ENCODE assay signal across 1 cellular context in genomic region chr6:43724914-43725642, GRCh38.
A peak's percentile ranks its signal among the peaks of the same experiment; 100 is the strongest.
TF ChIP-seq lines count a peak whose summit lies in the region.

No MANE protein-coding gene starts in this region.

TF ChIP-seq in HepG2, 621 proteins besides CTCF, POLR2A, EP300 and RAD21 (continued from another document and continues in another):
- peak; percentile 88 for TF ChIP-seq ZNF281 (CRISPR knock-in tag; IDR thresholded peaks at IDR 0.05; ENCODE audit: borderline replicate concordance)
- no peak for TF ChIP-seq JDP2 (CRISPR knock-in tag; IDR thresholded peaks at IDR 0.05; ENCODE audit: borderline replicate concordance)
- no peak for TF ChIP-seq ZBTB3 (CRISPR knock-in tag; IDR thresholded peaks at IDR 0.05; ENCODE audit: borderline replicate concordance, low read depth)
- no peak for TF ChIP-seq ARID3A (IDR thresholded peaks at IDR 0.05; ENCODE audit: low read depth, low read length)
- TF ChIP-seq ZNF143 (CRISPR knock-in tag; IDR thresholded peaks at IDR 0.05) = no peak
- no peak for TF ChIP-seq ZNF432 (CRISPR knock-in tag; IDR thresholded peaks at IDR 0.05; ENCODE audit: borderline replicate concordance)
- no peak for TF ChIP-seq ZNF777 (CRISPR knock-in tag; IDR thresholded peaks at IDR 0.05)
- no peak for TF ChIP-seq RORA (CRISPR knock-in tag; IDR thresholded peaks at IDR 0.05)
- peak; percentile 64; the same call in 1 of the 2 replicates for TF ChIP-seq TFDP1 (CRISPR knock-in tag; IDR thresholded peaks at IDR 0.05; ENCODE audit: borderline replicate concordance)
- no peak; the same call in 1 of the 2 replicates for TF ChIP-seq BRD4 (CRISPR knock-in tag; IDR thresholded peaks at IDR 0.05)
- no peak for TF ChIP-seq ZNF562 (CRISPR knock-in tag; IDR thresholded peaks at IDR 0.05; ENCODE audit: borderline replicate concordance)
- peak; percentile 70; the same call in 1 of the 2 replicates for TF ChIP-seq HOXD1 (CRISPR knock-in tag; IDR thresholded peaks at IDR 0.05)
- TF ChIP-seq TOE1 (CRISPR knock-in tag; IDR thresholded peaks at IDR 0.05) = no peak; the same call in 1 of the 2 replicates
- no peak for TF ChIP-seq JARID2 (CRISPR knock-in tag; IDR thresholded peaks at IDR 0.05; ENCODE audit: insufficient replicate concordance)
- TF ChIP-seq ZBTB40 (IDR thresholded peaks at IDR 0.05) = no peak
- TF ChIP-seq ZBTB40 (CRISPR knock-in tag; IDR thresholded peaks at IDR 0.05) = no peak
- TF ChIP-seq ZMAT3 (CRISPR knock-in tag; conservative IDR thresholded peaks at IDR 0.05) = no peak; the same call in 1 of the 2 replicates
- no peak for TF ChIP-seq FOXP1 (IDR thresholded peaks at IDR 0.05)
- peak; percentile 62 for TF ChIP-seq FOXP1 (CRISPR knock-in tag; IDR thresholded peaks at IDR 0.05)
- no peak for TF ChIP-seq ATRX (CRISPR knock-in tag; IDR thresholded peaks at IDR 0.05; ENCODE audit: borderline replicate concordance)
- TF ChIP-seq PHF21A (CRISPR knock-in tag; IDR thresholded peaks at IDR 0.05) = no peak
- no peak for TF ChIP-seq ISX (CRISPR knock-in tag; conservative IDR thresholded peaks at IDR 0.05)
- no peak for TF ChIP-seq ZNF382 (CRISPR knock-in tag; IDR thresholded peaks at IDR 0.05; ENCODE audit: borderline replicate concordance)
- TF ChIP-seq TERF1 (CRISPR knock-in tag; IDR thresholded peaks at IDR 0.05) = no peak
- no peak for TF ChIP-seq ZNF260 (CRISPR knock-in tag; IDR thresholded peaks at IDR 0.05; ENCODE audit: borderline replicate concordance, low read depth)
- TF ChIP-seq ZNF740 (CRISPR knock-in tag; IDR thresholded peaks at IDR 0.05) = no peak
- 0 out of 2 replicates have a peak, but pooled peaks have one; percentile 44 for TF ChIP-seq ZNF275 (CRISPR knock-in tag; IDR thresholded peaks at IDR 0.05; ENCODE audit: borderline replicate concordance)
- no peak for TF ChIP-seq ATF7-NPFF (CRISPR knock-in tag; IDR thresholded peaks at IDR 0.05; ENCODE audit: low read depth)
- TF ChIP-seq ZNF160 (CRISPR knock-in tag; IDR thresholded peaks at IDR 0.05) = no peak
- no peak for TF ChIP-seq MLXIP (CRISPR knock-in tag; IDR thresholded peaks at IDR 0.05; ENCODE audit: borderline replicate concordance)
- no peak for TF ChIP-seq SP1 (IDR thresholded peaks at IDR 0.05)
- 0 out of 2 replicates have a peak, but pooled peaks have one; percentile 20 for TF ChIP-seq SP1 (CRISPR knock-in tag; IDR thresholded peaks at IDR 0.05)
- no peak for TF ChIP-seq ZNF713 (CRISPR knock-in tag; IDR thresholded peaks at IDR 0.05)
- peak; percentile 86 for TF ChIP-seq BCL6 (CRISPR knock-in tag; IDR thresholded peaks at IDR 0.05)
- TF ChIP-seq ZNF484 (CRISPR knock-in tag; IDR thresholded peaks at IDR 0.05; ENCODE audit: borderline replicate concordance, low read depth) = no peak
- TF ChIP-seq ZNF33A (CRISPR knock-in tag; IDR thresholded peaks at IDR 0.05; ENCODE audit: borderline replicate concordance) = no peak
- TF ChIP-seq ZNF569 (CRISPR knock-in tag; IDR thresholded peaks at IDR 0.05; ENCODE audit: borderline replicate concordance) = no peak
- no peak for TF ChIP-seq SMAD9 (CRISPR knock-in tag; IDR thresholded peaks at IDR 0.05)
